Comparison of ENCODE assay signal across 25 cellular contexts in genomic region chr10:112250555-112250954, GRCh38. TPM values are rescaled to one million over a fixed set of nuclear protein-coding genes. Genes with fewer than 3 reads are reported as not detected.
DNase-seq lines count a peak whose midpoint lies in the region.
"Had no signal": no experiment of that assay in that cellular context is flagged by ENCODE, and none has a peak within 500 bp of the region (broad histone marks: within the 10 kb centered on the region; RNA-seq: fewer than 3 reads in every experiment).

No MANE protein-coding gene starts in this region.

- DNase-seq in EL (peak; percentile 85), HT1080 (ENCODE audit: low read depth) (peak; percentile 70), amniotic epithelial cell (ENCODE audit: low read depth) (peak; percentile 41), iris pigment epithelial cell (ENCODE audit: low read depth) (peak; percentile 49), iPS-NIHi11 (ENCODE audit: low spot score) (no peak), Ammon's horn (ENCODE audit: low spot score) (no peak), inferior parietal cortex (ENCODE audit: extremely low spot score) (no peak)
- DNase-seq: activated CD4-positive, CD25-positive, alpha-beta regulatory T cell treated with anti-CD3 and anti-CD28 coated beads, Interleukin-2, amount 50 U/mL, for 72 hours; activated CD8-positive, alpha-beta memory T cell treated with anti-CD3 and anti-CD28 coated beads for 24 hours; activated naive CD4-positive, alpha-beta T cell treated with anti-CD3 and anti-CD28 coated beads, Interleukin-2, amount 50 U/mL, for 16 hours; activated T-cell treated with anti-CD3 and anti-CD28 coated beads, Interleukin-2, amount 50 U/mL, for 4 hours; COR-L47; DMS79 treated with DMSO at 0.1 percent for 48 hours; left cardiac atrium; mesendoderm; naive thymus-derived CD8-positive, alpha-beta T cell; stimulated activated CD4-positive, alpha-beta T cell treated with anti-CD3 and anti-CD28 coated beads, Interleukin-4, amount 100 ng/mL, for 4 hours; stimulated activated naive CD8-positive, alpha-beta T cell treated with anti-CD3 and anti-CD28 coated beads, Interleukin-15, amount 100 ng/mL, for 72 hours; tibial artery had no signal

RNA-seq across cellular contexts. Expression of gene TECTB, which starts 32.6 kb away (rescaled TPM):
- not detected in 2 replicates for total RNA-seq in HT1080 (2014; rRNA removed; shearing (Covaris generic))
- not detected in 2 replicates for polyA plus RNA-seq in HT1080 (2015; cell fraction: cytosol; rRNA removed)
- polyA plus RNA-seq in HT1080 (2015; cell fraction: nucleus; rRNA removed) = 0.11 TPM in 1 of 2 replicates, not detected in the other
- total RNA-seq: activated T-cell treated with anti-CD3 and anti-CD28 coated beads, Interleukin-2, amount 50 U/mL, for 4 hours; ascending aorta; epithelial cell of proximal tubule; GM23338; K562; left cardiac atrium; naive thymus-derived CD8-positive, alpha-beta T cell; osteocyte; right atrium auricular region had no signal
- polyA plus RNA-seq: GM23338; K562; naive thymus-derived CD8-positive, alpha-beta T cell had no signal

Comparison
In these comparisons a context has a peak if more than half of its experiments do, and no peak if none do; other contexts are left out.
1. DNase-seq: peak in EL (single experiment), HT1080 (single experiment), amniotic epithelial cell (single experiment) and iris pigment epithelial cell (single experiment); none in iPS-NIHi11 (single experiment), Ammon's horn (single experiment) and inferior parietal cortex (single experiment).